In genomic region chr15:32394745-32395144, GRCh38 we compare ENCODE assay signal across 16 cellular contexts. TPM values are rescaled to one million over a fixed set of nuclear protein-coding genes. Genes with fewer than 3 reads are reported as not detected.
DNase-seq lines count a peak whose midpoint lies in the region; ATAC-seq, FAIRE-seq and TF ChIP-seq lines count a peak whose summit lies in the region.
"Not testable (repeated sequence)": the region's sequence is repeated elsewhere in the genome, so short reads cannot be mapped to it uniquely, and the experiment has no call there.
"Had no signal": no experiment of that assay in that cellular context is flagged by ENCODE, and none has a peak within 500 bp of the region (broad histone marks: within the 10 kb centered on the region; RNA-seq: fewer than 3 reads in every experiment).

No MANE protein-coding gene starts in this region.

- not testable (repeated sequence) for ATAC-seq in WTC11, body of pancreas, pancreas

- H3K27ac Mint-ChIP-seq in Caco-2 (ENCODE audit: unreplicated experiment); WTC11; endodermal cell; progenitor cell of endocrine pancreas: not testable (repeated sequence)

- peak in 2 of 3 donors; percentile 44 to 51 for TF ChIP-seq POLR2A in body of pancreas (IDR thresholded peaks at IDR 0.05)

- not testable (repeated sequence) for FAIRE-seq in pancreas (lab: Jason Lieb, UNC)

- not testable (repeated sequence) for H3K4me3 ChIP-seq in Caco-2 (ENCODE audit: low read depth, low read length); body of pancreas; endodermal cell (ENCODE audit: low read length); pancreas

- H3K36me3 Mint-ChIP-seq in Caco-2 (ENCODE audit: insufficient read depth, unreplicated experiment); WTC11; endodermal cell (ENCODE audit: low read depth); progenitor cell of endocrine pancreas (ENCODE audit: insufficient read depth): not testable (repeated sequence)

- H3K27ac ChIP-seq in body of pancreas; endodermal cell (ENCODE audit: low read depth, low read length); pancreas: not testable (repeated sequence)

- not testable (repeated sequence) for H3K9ac ChIP-seq in endodermal cell (ENCODE audit: extremely low read depth, low read length, poor library complexity, severe bottlenecking)

- not testable (repeated sequence) for H3K9me3 Mint-ChIP-seq in Caco-2 (ENCODE audit: unreplicated experiment); WTC11; endodermal cell; progenitor cell of endocrine pancreas (ENCODE audit: low read depth)

- CTCF ChIA-PET in Caco-2 (lab: Charles Lee); WTC11 (lab: Charles Lee): not testable (repeated sequence)

- H3K27me3 Mint-ChIP-seq in Caco-2 (ENCODE audit: insufficient read depth, unreplicated experiment); WTC11 (ENCODE audit: low read depth); endodermal cell (ENCODE audit: insufficient read depth); progenitor cell of endocrine pancreas: not testable (repeated sequence)

- no CpG with 5 or more reads among the region's 5 CpGs for WGBS in body of pancreas, 2 donors
- WGBS in endodermal cell (ENCODE audit: insufficient coverage in 1 of 2, insufficient read length in 1 of 2), 2 experiments = no CpG with 5 or more reads among the region's 5 CpGs
- WGBS in pancreas, 2 donors = 24 to 31% methylated on average over 2 of the region's 5 CpGs

- not testable (repeated sequence) for TF ChIP-seq CTCF in Caco-2 (IDR thresholded peaks at IDR 0.05; ENCODE audit: insufficient read depth in 1 of 2, low read depth in 1 of 2, low read length in 1 of 2, severe bottlenecking in 1 of 2, unreplicated experiment in 1 of 2); WTC11 (IDR thresholded peaks at IDR 0.05); pancreas (IDR thresholded peaks at IDR 0.05); progenitor cell of endocrine pancreas (IDR thresholded peaks at IDR 0.05; ENCODE audit: unreplicated experiment)
- peak in 3 of 7 experiments; percentile 22 to 29 (median 26) for TF ChIP-seq CTCF in body of pancreas (IDR thresholded peaks at IDR 0.05)
- TF ChIP-seq CTCF in endodermal cell (conservative IDR thresholded peaks at IDR 0.05) = peak; percentile 19

- H3K36me3 ChIP-seq in Caco-2 (ENCODE audit: control insufficient read depth, insufficient read depth, low read length); body of pancreas (replicated peaks in 1 of 2; ENCODE audit: insufficient read depth in 1 of 2, low read depth in 2 of 2); endodermal cell (ENCODE audit: control insufficient read depth, insufficient read depth, low read length); pancreas: not testable (repeated sequence)

- BruUV-seq in Caco-2 (replicated peaks; lab: Mats Ljungman, UMichigan) = not testable (repeated sequence)

- H3K9me3 ChIP-seq in Caco-2; body of pancreas; endodermal cell (ENCODE audit: control insufficient read depth, low read length); pancreas: not testable (repeated sequence)

- not testable (repeated sequence) for H3K4me1 ChIP-seq in Caco-2; body of pancreas; endodermal cell (ENCODE audit: control insufficient read depth, insufficient read depth, low read length); pancreas

- not testable (repeated sequence) for H3K4me1 Mint-ChIP-seq in Caco-2 (ENCODE audit: low read depth, unreplicated experiment); WTC11; endodermal cell; progenitor cell of endocrine pancreas (ENCODE audit: low read depth)

- DNase-seq in Caco-2 (peak; percentile 23 to 52), WTC11 (ENCODE audit: low spot score) (peak; percentile 12), body of pancreas (peak; percentile 59 to 78 (median 70)), pancreas (peak in 5 of 6 donors; percentile 34 to 72 (median 45)), progenitor cell of endocrine pancreas (ENCODE audit: low spot score, unreplicated experiment) (peak; percentile 14)
- not testable (repeated sequence) for DNase-seq in endodermal cell

- not testable (repeated sequence) for H3K27me3 ChIP-seq in Caco-2 (replicated peaks; ENCODE audit: control insufficient read depth, insufficient read depth, low read length); body of pancreas; endodermal cell (ENCODE audit: control insufficient read depth, insufficient read depth, low read length, poor library complexity, severe bottlenecking); pancreas

- intact Hi-C loops in Caco-2 (cut with micrococcal nuclease; ENCODE audit: unreplicated experiment); body of pancreas (cut with DNase I); pancreas (cut with DNase I): not testable (repeated sequence)

- H3K4me3 Mint-ChIP-seq in Caco-2 (ENCODE audit: unreplicated experiment); WTC11; endodermal cell; progenitor cell of endocrine pancreas (ENCODE audit: low read depth): not testable (repeated sequence)

- POLR2A ChIA-PET in Caco-2 (lab: Charles Lee); WTC11 (lab: Charles Lee): not testable (repeated sequence)

RNA-seq across cellular contexts. Expression of gene GOLGA8K, which starts 8.3 kb away (rescaled TPM):
- total RNA-seq in Caco-2 (2022) (not detected in 2 replicates), WTC11 (2021) (1.1 to 1.5 TPM (median 1.2 TPM) in 3 replicates), body of pancreas (under 1 TPM in 1 of 2 donors, not detected in 1; 0.78 TPM), endodermal cell (under 1 TPM; 0.20 to 0.91 TPM), pancreas (1 to 10 TPM; 1.1 to 2.6 (median 1.7) TPM), progenitor cell of endocrine pancreas (0.18 TPM in 1 of 2 replicates, not detected in the other)
- 0.36 TPM for polyA plus RNA-seq in endodermal cell (2013, experiment 1 of 2)
- not detected for polyA plus RNA-seq in endodermal cell (2013, experiment 2 of 2)
- 1 to 10 TPM in 1 of 2 donors, under 1 TPM in 1; 0.23 to 1.7 TPM for polyA plus RNA-seq in pancreas
- total RNA-seq: A172; A673; Calu3; CD4-positive, CD25-positive, alpha-beta regulatory T cell; CD8-positive, alpha-beta T cell; Daoy had no signal
- polyA plus RNA-seq: AG04450; CD14-positive monocyte; CD4-positive, alpha-beta memory T cell; CD4-positive, CD25-positive, alpha-beta regulatory T cell; CD8-positive, alpha-beta memory T cell had no signal
